Comparison of ENCODE assay signal across 10 cellular contexts in genomic region chr3:152403632-152404066, GRCh38.
DNase-seq lines count a peak whose midpoint lies in the region; ATAC-seq and TF ChIP-seq lines count a peak whose summit lies in the region.
"Had no signal": no experiment of that assay in that cellular context is flagged by ENCODE, and none has a peak within 500 bp of the region (broad histone marks: within the 10 kb centered on the region; RNA-seq: fewer than 3 reads in every experiment).

No MANE protein-coding gene starts in this region.

- no peaks in the 10 kb centered on the region for H3K9me3 Mint-ChIP-seq in activated CD4-positive, alpha-beta T cell treated with anti-CD3 and anti-CD28 coated beads, Interleukin-2, amount 10 ng/mL, durations not matched to agents 7 days and 5 days
- no peaks in the 10 kb centered on the region for H3K9me3 Mint-ChIP-seq in chondrocyte (ENCODE audit: low read depth)

- H3K4me3 ChIP-seq in thoracic aorta, result peak overlapping the region; percentile 23
- H3K4me3 ChIP-seq: PC-9 had no signal

- POLR2A ChIA-PET in activated CD4-positive, alpha-beta T cell treated with anti-CD3 and anti-CD28 coated beads, Interleukin-2, amount 10 ng/mL, durations not matched to agents 7 days and 5 days (lab: Charles Lee), result no interaction called here

- TF ChIP-seq CTCF in chondrocyte (IDR thresholded peaks at IDR 0.05) (no peak), thoracic aorta (IDR thresholded peaks at IDR 0.05) (no peak)

- H3K27me3 ChIP-seq in thoracic aorta (replicated peaks; ENCODE audit: insufficient read depth), result no peaks in the 10 kb centered on the region

- H3K4me1 Mint-ChIP-seq in activated CD4-positive, alpha-beta T cell treated with anti-CD3 and anti-CD28 coated beads, Interleukin-2, amount 10 ng/mL, durations not matched to agents 7 days and 5 days, result peaks cover 63% of the 10 kb centered on the region
- peaks cover 81% of the 10 kb centered on the region for H3K4me1 Mint-ChIP-seq in chondrocyte (ENCODE audit: low read depth)

- no peak overlapping the region for H3K4me3 Mint-ChIP-seq in activated CD4-positive, alpha-beta T cell treated with anti-CD3 and anti-CD28 coated beads, Interleukin-2, amount 10 ng/mL, durations not matched to agents 7 days and 5 days
- H3K4me3 Mint-ChIP-seq in chondrocyte (ENCODE audit: unreplicated experiment), result peak overlapping the region; percentile 0

- no peak for DNase-seq in activated CD4-positive, alpha-beta T cell treated with anti-CD3 and anti-CD28 coated beads, Interleukin-2, amount 10 ng/mL, durations not matched to agents 7 days and 5 days
- DNase-seq in activated CD4-positive, alpha-beta T cell treated with anti-CD3 and anti-CD28 coated beads, Interleukin-2, amount 50 U/mL, for 4 hours, result no peak
- no peak for DNase-seq in chondrocyte (ENCODE audit: low spot score)
- DNase-seq in medulla oblongata (ENCODE audit: extremely low spot score), result peak; percentile 55
- DNase-seq in thoracic aorta (ENCODE audit: low spot score), result peak; percentile 72
- no peak for DNase-seq in stimulated activated CD4-positive, alpha-beta T cell treated with anti-CD3 and anti-CD28 coated beads, Interleukin-1b, Interleukin-23, amount 100 ng/mL, for 48 hours
- DNase-seq: activated T-cell treated with anti-CD3 and anti-CD28 coated beads for 4 hours, PC-9 had no signal

- peaks cover 75 to 88% of the 10 kb centered on the region in 2 donors for H3K4me1 ChIP-seq in thoracic aorta (ENCODE audit: control insufficient read depth in 1 of 2, low read depth in 2 of 2)

- H3K36me3 Mint-ChIP-seq in activated CD4-positive, alpha-beta T cell treated with anti-CD3 and anti-CD28 coated beads, Interleukin-2, amount 10 ng/mL, durations not matched to agents 7 days and 5 days (ENCODE audit: low read depth), result peaks cover 56% of the 10 kb centered on the region
- no peaks in the 10 kb centered on the region for H3K36me3 Mint-ChIP-seq in chondrocyte (ENCODE audit: low read depth)

- H3K9me3 ChIP-seq in thoracic aorta, result no peaks in the 10 kb centered on the region

- peak overlapping the region; percentile 71 to 83 for H3K27ac ChIP-seq in thoracic aorta
- H3K27ac ChIP-seq: PC-9 had no signal

- peak overlapping the region; percentile 31 for H3K27ac Mint-ChIP-seq in activated CD4-positive, alpha-beta T cell treated with anti-CD3 and anti-CD28 coated beads, Interleukin-2, amount 10 ng/mL, durations not matched to agents 7 days and 5 days
- H3K27ac Mint-ChIP-seq in chondrocyte (ENCODE audit: unreplicated experiment), result peak overlapping the region; percentile 94

- CTCF ChIA-PET in activated CD4-positive, alpha-beta T cell treated with anti-CD3 and anti-CD28 coated beads, Interleukin-2, amount 10 ng/mL, durations not matched to agents 7 days and 5 days (lab: Charles Lee), result interaction anchor here (0.7 to 0.8 kb wide), 3 partner anchors 27 to 171 kb away, joined by 3 to 4 read pairs (median 3); no protein-coding TSS in a partner anchor

- H3K36me3 ChIP-seq in thoracic aorta, result no peaks in the 10 kb centered on the region

- ATAC-seq in thoracic aorta (ENCODE audit: insufficient number of reproducible peaks, low FRiP score, low read depth) (peak; percentile 47), GM19328 (IDR thresholded peaks at IDR 0.05; ENCODE audit: unreplicated experiment) (no peak)
- no peak for ATAC-seq in activated CD4-positive, CD25-positive, alpha-beta regulatory T cell treated with anti-CD3 and anti-CD28 coated beads, Interleukin-2, amount 50 U/mL, for 24 hours

- H3K27me3 Mint-ChIP-seq in activated CD4-positive, alpha-beta T cell treated with anti-CD3 and anti-CD28 coated beads, Interleukin-2, amount 10 ng/mL, durations not matched to agents 7 days and 5 days, result no peaks in the 10 kb centered on the region
- H3K27me3 Mint-ChIP-seq in chondrocyte (ENCODE audit: low read depth), result no peaks in the 10 kb centered on the region

Comparison
In these comparisons a context has a peak if more than half of its experiments do, and no peak if none do; other contexts are left out.
1. DNase-seq: peak in medulla oblongata (single experiment) and thoracic aorta (single experiment); none in activated CD4-positive, alpha-beta T cell treated with anti-CD3 and anti-CD28 coated beads, Interleukin-2, amount 10 ng/mL, durations not matched to agents 7 days and 5 days (single experiment), activated CD4-positive, alpha-beta T cell treated with anti-CD3 and anti-CD28 coated beads, Interleukin-2, amount 50 U/mL, for 4 hours (0 of 2), chondrocyte (single experiment) and stimulated activated CD4-positive, alpha-beta T cell treated with anti-CD3 and anti-CD28 coated beads, Interleukin-1b, Interleukin-23, amount 100 ng/mL, for 48 hours (single experiment).